33 cellular contexts compared by ENCODE assay signal in the genomic region with DNA sequence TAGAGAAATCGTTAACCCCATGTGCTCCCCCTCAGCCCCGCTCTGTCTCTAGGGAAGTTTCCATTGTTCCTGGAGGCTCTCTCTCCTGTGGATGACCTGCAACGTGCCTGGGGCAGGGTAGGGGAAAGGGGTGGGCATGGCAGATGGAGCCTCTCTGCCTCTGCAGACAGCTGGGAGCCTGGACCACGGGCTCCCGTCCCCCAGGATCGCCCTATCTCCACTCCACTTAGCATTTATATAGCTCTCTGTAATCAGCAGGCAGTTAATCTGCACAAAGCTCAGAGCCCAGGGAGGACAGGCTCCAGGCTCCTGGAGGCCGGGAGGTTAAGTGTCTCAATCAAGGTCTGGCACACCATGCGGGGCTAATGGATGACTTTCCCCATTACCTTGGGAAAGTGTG.
DNase-seq lines count a peak whose midpoint lies in the region; ATAC-seq and TF ChIP-seq lines count a peak whose summit lies in the region.
"Had no signal": no experiment of that assay in that cellular context is flagged by ENCODE, and none has a peak within 500 bp of the region (broad histone marks: within the 10 kb centered on the region; RNA-seq: fewer than 3 reads in every experiment).

No MANE protein-coding gene starts in this region.

- TF ChIP-seq POLR2A in erythroblast (IDR thresholded peaks at IDR 0.05; ENCODE audit: low read length): no peak

- no peak for ATAC-seq in GM21381 (IDR thresholded peaks at IDR 0.05; ENCODE audit: unreplicated experiment)
- no peak for ATAC-seq in activated CD4-positive, alpha-beta T cell treated with anti-CD3 and anti-CD28 coated beads for 36 hours
- ATAC-seq: activated CD8-positive, alpha-beta T cell treated with anti-CD3 and anti-CD28 coated beads, Interleukin-2, amount 10 ng/mL, durations not matched to agents 7 days and 5 days; body of pancreas; foreskin keratinocyte; natural killer cell treated with Interleukin-12 subunit alpha and Interleukin-12 subunit beta and Interleukin-15 and Interleukin-18, amount 100 ng/mL, for 72 hours; stimulated activated memory B cell treated with anti-CD40 and anti-IgM and Interleukin-4, amounts not matched to agents 10 μg/mL and 1 μg/mL and 100 μg/mL, for 72 hours had no signal

- no peaks in the 10 kb centered on the region for H3K79me2 ChIP-seq in neural progenitor cell (ENCODE audit: low read depth)
- H3K79me2 ChIP-seq: hepatocyte had no signal

- H4K20me1 ChIP-seq in neural progenitor cell (ENCODE audit: low read depth): no peaks in the 10 kb centered on the region
- H4K20me1 ChIP-seq: BLaER1 treated with 17β-estradiol and CSF1 and Interleukin-3, amounts not matched to agents 10 nM and 100 nM had no signal

- H3K27ac ChIP-seq in cardiac muscle cell: peak overlapping the region; percentile 95
- no peak overlapping the region for H3K27ac ChIP-seq in neural progenitor cell
- H3K27ac ChIP-seq: BLaER1 treated with 17β-estradiol and CSF1 and Interleukin-3, amounts not matched to agents 10 nM and 100 nM; body of pancreas; esophagus squamous epithelium; foreskin keratinocyte; hepatocyte; HL-60; PC-9; skin epidermis; transverse colon had no signal

- H3K4me1 ChIP-seq in cardiac muscle cell (ENCODE audit: low read depth) (peaks cover 44% of the 10 kb centered on the region), neural progenitor cell (peaks cover 10% of the 10 kb centered on the region)
- H3K4me1 ChIP-seq: BLaER1 treated with 17β-estradiol and CSF1 and Interleukin-3, amounts not matched to agents 10 nM and 100 nM; Caco-2; esophagus squamous epithelium; foreskin keratinocyte; transverse colon had no signal

- POLR2A ChIA-PET in activated CD4-positive, alpha-beta T cell treated with anti-CD3 and anti-CD28 coated beads for 36 hours (lab: Charles Lee): no interaction called here

- H3F3A ChIP-seq in neural progenitor cell (ENCODE audit: low read depth): no peaks in the 10 kb centered on the region

- H3K4me3 ChIP-seq in cardiac muscle cell (no peak overlapping the region), neural progenitor cell (no peak overlapping the region)
- H3K4me3 ChIP-seq: BLaER1 treated with 17β-estradiol and CSF1 and Interleukin-3, amounts not matched to agents 10 nM and 100 nM; body of pancreas; esophagus squamous epithelium; hepatocyte; PC-9; skin epidermis; transverse colon had no signal

- no peaks in the 10 kb centered on the region for H3K36me3 Mint-ChIP-seq in neural progenitor cell
- H3K36me3 Mint-ChIP-seq in activated CD4-positive, alpha-beta T cell treated with anti-CD3 and anti-CD28 coated beads for 36 hours (ENCODE audit: low read depth): no peaks in the 10 kb centered on the region
- H3K36me3 Mint-ChIP-seq: natural killer cell treated with Interleukin-12 subunit alpha and Interleukin-12 subunit beta and Interleukin-15 and Interleukin-18, amount 100 ng/mL, for 72 hours; stimulated activated memory B cell treated with anti-CD40 and anti-IgM and Interleukin-4, amounts not matched to agents 10 μg/mL and 1 μg/mL and 100 μg/mL, for 72 hours had no signal

- H3K4me1 Mint-ChIP-seq in neural progenitor cell: peaks cover 18% of the 10 kb centered on the region
- no peaks in the 10 kb centered on the region for H3K4me1 Mint-ChIP-seq in activated CD4-positive, alpha-beta T cell treated with anti-CD3 and anti-CD28 coated beads for 36 hours
- H3K4me1 Mint-ChIP-seq: stimulated activated memory B cell treated with anti-CD40 and anti-IgM and Interleukin-4, amounts not matched to agents 10 μg/mL and 1 μg/mL and 100 μg/mL, for 72 hours had no signal

- no peak for TF ChIP-seq CTCF in cardiac muscle cell (IDR thresholded peaks at IDR 0.05; ENCODE audit: low read depth, low read length)
- TF ChIP-seq CTCF in neural progenitor cell (IDR thresholded peaks at IDR 0.05): no peak

- no peaks in the 10 kb centered on the region for H3K9me3 ChIP-seq in cardiac muscle cell (ENCODE audit: low read depth)
- H3K9me3 ChIP-seq in neural progenitor cell (ENCODE audit: low read depth): no peaks in the 10 kb centered on the region
- H3K9me3 ChIP-seq: BLaER1 treated with 17β-estradiol and CSF1 and Interleukin-3, amounts not matched to agents 10 nM and 100 nM; body of pancreas; Caco-2; esophagus squamous epithelium; transverse colon had no signal

- peak overlapping the region; percentile 22 for H3K4me2 ChIP-seq in neural progenitor cell
- H3K4me2 ChIP-seq: BLaER1 treated with 17β-estradiol and CSF1 and Interleukin-3, amounts not matched to agents 10 nM and 100 nM; hepatocyte; PC-9 had no signal

- no peak overlapping the region for H3K27ac Mint-ChIP-seq in neural progenitor cell
- H3K27ac Mint-ChIP-seq in activated CD4-positive, alpha-beta T cell treated with anti-CD3 and anti-CD28 coated beads for 36 hours: no peak overlapping the region
- H3K27ac Mint-ChIP-seq: activated CD8-positive, alpha-beta T cell treated with anti-CD3 and anti-CD28 coated beads, Interleukin-2, amount 10 ng/mL, durations not matched to agents 7 days and 5 days; activated T-helper 2 cell treated with anti-CD3 and anti-CD28 coated beads, Interferon-gamma antibody, Interleukin-2, Interleukin-4, amounts not matched to agents 10 μg/mL and 5 μg/mL and 100 μg/mL, durations not matched to agents 14 hours and 24 hours and 36 hours; natural killer cell treated with Interleukin-12 subunit alpha and Interleukin-12 subunit beta and Interleukin-15 and Interleukin-18, amount 100 ng/mL, for 72 hours; stimulated activated memory B cell treated with anti-CD40 and anti-IgM and Interleukin-4, amounts not matched to agents 10 μg/mL and 1 μg/mL and 100 μg/mL, for 72 hours; T-helper 2 cell treated with Interferon-gamma antibody and Interleukin-4, amounts not matched to agents 5 μg/mL and 100 μg/mL, for 36 hours had no signal

- peaks cover 14% of the 10 kb centered on the region for H3K27me3 Mint-ChIP-seq in neural progenitor cell (ENCODE audit: insufficient read depth, low read depth)
- H3K27me3 Mint-ChIP-seq in activated CD4-positive, alpha-beta T cell treated with anti-CD3 and anti-CD28 coated beads for 36 hours: no peaks in the 10 kb centered on the region

- no peak overlapping the region for H3K9ac ChIP-seq in neural progenitor cell
- H3K9ac ChIP-seq: BLaER1 treated with 17β-estradiol and CSF1 and Interleukin-3, amounts not matched to agents 10 nM and 100 nM had no signal

- H3K36me3 ChIP-seq in cardiac muscle cell (no peaks in the 10 kb centered on the region), neural progenitor cell (no peaks in the 10 kb centered on the region)
- H3K36me3 ChIP-seq: BLaER1 treated with 17β-estradiol and CSF1 and Interleukin-3, amounts not matched to agents 10 nM and 100 nM; esophagus squamous epithelium; transverse colon had no signal

- no peaks in the 10 kb centered on the region for H3K27me3 ChIP-seq in cardiac muscle cell
- no peaks in the 10 kb centered on the region for H3K27me3 ChIP-seq in neural progenitor cell
- H3K27me3 ChIP-seq: BLaER1 treated with 17β-estradiol and CSF1 and Interleukin-3, amounts not matched to agents 10 nM and 100 nM; body of pancreas; esophagus squamous epithelium; hepatocyte; transverse colon had no signal

- intact Hi-C loops in activated CD4-positive, alpha-beta T cell treated with anti-CD3 and anti-CD28 coated beads for 36 hours (cut with DNase I, micrococcal nuclease): loop anchor here in 1 of 2 experiments (10.0 kb wide), 1 partner anchor 58 kb away; no protein-coding TSS in a partner anchor

- H2AFZ ChIP-seq in neural progenitor cell (replicated peaks): no peak overlapping the region
- H2AFZ ChIP-seq: hepatocyte, PC-9 had no signal

- no peaks in the 10 kb centered on the region for H3K9me3 Mint-ChIP-seq in neural progenitor cell
- H3K9me3 Mint-ChIP-seq in activated CD4-positive, alpha-beta T cell treated with anti-CD3 and anti-CD28 coated beads for 36 hours (ENCODE audit: low read depth): no peaks in the 10 kb centered on the region
- H3K9me3 Mint-ChIP-seq: activated T-helper 2 cell treated with anti-CD3 and anti-CD28 coated beads, Interferon-gamma antibody, Interleukin-2, Interleukin-4, amounts not matched to agents 10 μg/mL and 5 μg/mL and 100 μg/mL, durations not matched to agents 14 hours and 24 hours and 36 hours; natural killer cell treated with Interleukin-12 subunit alpha and Interleukin-12 subunit beta and Interleukin-15 and Interleukin-18, amount 100 ng/mL, for 72 hours; stimulated activated memory B cell treated with anti-CD40 and anti-IgM and Interleukin-4, amounts not matched to agents 10 μg/mL and 1 μg/mL and 100 μg/mL, for 72 hours; T-helper 2 cell treated with Interferon-gamma antibody and Interleukin-4, amounts not matched to agents 5 μg/mL and 100 μg/mL, for 36 hours had no signal

- no peak overlapping the region for H3K4me3 Mint-ChIP-seq in neural progenitor cell
- H3K4me3 Mint-ChIP-seq in activated CD4-positive, alpha-beta T cell treated with anti-CD3 and anti-CD28 coated beads for 36 hours: no peak overlapping the region
- H3K4me3 Mint-ChIP-seq: activated CD8-positive, alpha-beta T cell treated with anti-CD3 and anti-CD28 coated beads, Interleukin-2, amount 10 ng/mL, durations not matched to agents 7 days and 5 days; natural killer cell treated with Interleukin-12 subunit alpha and Interleukin-12 subunit beta and Interleukin-15 and Interleukin-18, amount 100 ng/mL, for 72 hours; stimulated activated memory B cell treated with anti-CD40 and anti-IgM and Interleukin-4, amounts not matched to agents 10 μg/mL and 1 μg/mL and 100 μg/mL, for 72 hours; T-helper 2 cell treated with Interferon-gamma antibody and Interleukin-4, amounts not matched to agents 5 μg/mL and 100 μg/mL, for 36 hours had no signal

- DNase-seq in DMS 273 treated with DMSO at 0.1 percent for 48 hours (lab: John Stamatoyannopoulos, UW) (peak; percentile 34), NCI-H524 treated with DMSO at 0.1 percent for 48 hours (lab: John Stamatoyannopoulos, UW) (peak; percentile 15), cardiac muscle cell (ENCODE audit: low read depth in 1 of 2, low spot score in 1 of 2) (peak in 1 of 2 donors; percentile 71), neural progenitor cell (ENCODE audit: low spot score) (no peak), erythroblast (lab: John Stamatoyannopoulos, UW) (no peak), C1 segment of cervical spinal cord (lab: John Stamatoyannopoulos, UW) (no peak)
- no peak for DNase-seq in activated CD4-positive, alpha-beta T cell treated with anti-CD3 and anti-CD28 coated beads for 36 hours
- DNase-seq: activated CD4-positive, alpha-beta T cell treated with anti-CD3 and anti-CD28 coated beads for 4 hours; activated CD8-positive, alpha-beta T cell treated with anti-CD3 and anti-CD28 coated beads, Interleukin-2, amount 10 ng/mL, durations not matched to agents 7 days and 5 days; activated naive CD4-positive, alpha-beta T cell treated with anti-CD3 and anti-CD28 coated beads, Interleukin-2, amount 50 U/mL, for 16 hours; body of pancreas; Caco-2; cerebellar nuclear complex; dermis blood vessel endothelial cell; esophagus squamous epithelium; foreskin keratinocyte; GOT3; KBM-7; kidney glomerular epithelial cell; NCI-H1105; NCI-H2029 treated with DMSO at 0.1 percent for 48 hours; SHP77; transverse colon had no signal

- CTCF ChIA-PET in activated CD4-positive, alpha-beta T cell treated with anti-CD3 and anti-CD28 coated beads for 36 hours (lab: Charles Lee): no interaction called here

Comparison
In these comparisons a context has a peak if more than half of its experiments do, and no peak if none do; other contexts are left out.
1. DNase-seq: peak in DMS 273 treated with DMSO at 0.1 percent for 48 hours (single experiment) and NCI-H524 treated with DMSO at 0.1 percent for 48 hours (single experiment); none in neural progenitor cell (single experiment), erythroblast (0 of 2), activated CD4-positive, alpha-beta T cell treated with anti-CD3 and anti-CD28 coated beads for 36 hours (single experiment) and C1 segment of cervical spinal cord (0 of 14).